ENCODE assay signal across 9 cellular contexts in the genomic region with DNA sequence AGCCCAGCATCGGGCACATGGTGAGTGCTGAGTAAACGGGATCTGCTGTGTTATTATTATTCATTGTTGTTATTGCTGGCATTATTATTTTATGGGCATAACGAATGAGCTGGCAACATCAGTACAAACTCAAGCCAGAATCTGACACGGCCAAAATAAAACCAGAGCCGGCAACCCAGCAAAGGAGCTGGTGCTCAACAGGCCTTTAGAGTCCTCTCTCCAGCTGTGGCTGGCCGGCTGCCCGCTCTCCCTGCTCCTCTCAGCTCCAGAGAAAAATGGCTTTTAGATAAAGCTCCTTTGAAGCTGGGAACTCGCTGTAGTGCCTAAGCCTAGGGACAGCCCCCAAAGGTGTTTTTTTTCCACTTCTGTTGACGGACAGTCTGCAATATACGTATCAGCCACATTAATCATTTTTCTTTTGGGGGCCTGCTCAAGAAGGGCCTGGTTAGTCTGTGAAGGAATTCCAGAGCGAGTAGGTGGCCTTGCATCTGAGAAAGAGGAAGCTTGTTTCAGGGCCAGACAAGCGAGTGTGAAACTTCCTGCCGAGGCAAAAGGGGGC.
A peak's percentile ranks its signal among the peaks of the same experiment; 100 is the strongest.
DNase-seq lines count a peak whose midpoint lies in the region; ATAC-seq and TF ChIP-seq lines count a peak whose summit lies in the region.
"Had no signal": no experiment of that assay in that cellular context is flagged by ENCODE, and none has a peak within 500 bp of the region (broad histone marks: within the 10 kb centered on the region; RNA-seq: fewer than 3 reads in every experiment).

No MANE protein-coding gene starts in this region.

- H3K9me3 Mint-ChIP-seq in naive thymus-derived CD8-positive, alpha-beta T cell: peaks cover 0 to 6% (median 0%) of the 10 kb centered on the region in 9 donors

- H3K36me3 Mint-ChIP-seq in naive thymus-derived CD8-positive, alpha-beta T cell: peaks cover 0 to 2% (median 0%) of the 10 kb centered on the region in 3 donors

- ATAC-seq in HG03571 (IDR thresholded peaks at IDR 0.05; ENCODE audit: unreplicated experiment) (no peak), HG03196 (IDR thresholded peaks at IDR 0.05; ENCODE audit: unreplicated experiment) (no peak)
- ATAC-seq in naive thymus-derived CD8-positive, alpha-beta T cell: no peak

- no peaks in the 10 kb centered on the region for H3K27me3 Mint-ChIP-seq in naive thymus-derived CD8-positive, alpha-beta T cell

- no peaks in the 10 kb centered on the region for H3K4me1 ChIP-seq in Karpas-422 (ENCODE audit: low read length)
- peaks cover 11% of the 10 kb centered on the region for H3K4me1 ChIP-seq in mucosa of stomach (ENCODE audit: control insufficient read depth, insufficient read depth, low read length)

- no peaks in the 10 kb centered on the region for H3K9me3 ChIP-seq in Karpas-422 (ENCODE audit: low read length)
- H3K9me3 ChIP-seq in mucosa of stomach (ENCODE audit: control insufficient read depth, low read length): no peaks in the 10 kb centered on the region

- no peaks in the 10 kb centered on the region for H4K20me1 ChIP-seq in Karpas-422 (ENCODE audit: insufficient read depth, low read depth, low read length)

- no peaks in the 10 kb centered on the region for H3K79me2 ChIP-seq in Karpas-422 (ENCODE audit: low read length)

- peak; percentile 64 for DNase-seq in AG10803 (ENCODE audit: low read depth)
- peak; percentile 16 for DNase-seq in Karpas-422
- peak; percentile 72 for DNase-seq in choroid plexus epithelial cell (ENCODE audit: low read depth)
- DNase-seq in naive thymus-derived CD8-positive, alpha-beta T cell: no peak
- no peak for DNase-seq in KG1 (lab: John Stamatoyannopoulos, UW)

- POLR2A ChIA-PET in naive thymus-derived CD8-positive, alpha-beta T cell (lab: Charles Lee): no interaction called here

- H3K27ac ChIP-seq in Karpas-422 (ENCODE audit: low read length): no peak overlapping the region
- H3K27ac ChIP-seq: SK-N-MC had no signal

- H3K36me3 ChIP-seq in Karpas-422 (ENCODE audit: insufficient read depth, low read length) (no peaks in the 10 kb centered on the region), mucosa of stomach (ENCODE audit: control insufficient read depth, insufficient read depth, low read length) (no peaks in the 10 kb centered on the region)

- H3K27ac Mint-ChIP-seq in naive thymus-derived CD8-positive, alpha-beta T cell: peak overlapping the region in 1 of 10 donors; percentile 25

- no peak overlapping the region; the same call in 1 of the 2 replicates for H3K4me3 ChIP-seq in AG10803 (ENCODE audit: low read length)
- no peak overlapping the region for H3K4me3 ChIP-seq in Karpas-422 (ENCODE audit: low read length)
- H3K4me3 ChIP-seq in choroid plexus epithelial cell (ENCODE audit: low read depth, low read length): peak overlapping the region; percentile 0
- no peak overlapping the region for H3K4me3 ChIP-seq in mucosa of stomach (ENCODE audit: low read length)
- H3K4me3 ChIP-seq: SK-N-MC had no signal

- no peaks in the 10 kb centered on the region for H3K9me2 ChIP-seq in Karpas-422 (replicated peaks; ENCODE audit: insufficient read depth, low read length)

- no peaks in the 10 kb centered on the region for H3K27me3 ChIP-seq in Karpas-422 (ENCODE audit: low read length)
- H3K27me3 ChIP-seq in mucosa of stomach (ENCODE audit: control insufficient read depth, insufficient read depth, low read length): no peaks in the 10 kb centered on the region

- H2AFZ ChIP-seq in Karpas-422 (ENCODE audit: low read length): no peak overlapping the region

- H3K4me2 ChIP-seq in Karpas-422 (ENCODE audit: low read depth, low read length, poor library complexity, severe bottlenecking): no peak overlapping the region

- TF ChIP-seq CTCF in AG10803 (conservative IDR thresholded peaks at IDR 0.05; ENCODE audit: low read length) (no peak), choroid plexus epithelial cell (conservative IDR thresholded peaks at IDR 0.05; ENCODE audit: low read depth, low read length) (no peak)

- peaks cover 4 to 19% (median 11%) of the 10 kb centered on the region in 4 donors for H3K4me1 Mint-ChIP-seq in naive thymus-derived CD8-positive, alpha-beta T cell

- peak overlapping the region in 5 of 10 donors; percentile 4 to 40 (median 23) for H3K4me3 Mint-ChIP-seq in naive thymus-derived CD8-positive, alpha-beta T cell

- no peak overlapping the region for H3K9ac ChIP-seq in Karpas-422 (ENCODE audit: low read length)
- H3K9ac ChIP-seq in mucosa of stomach (ENCODE audit: low read length): peak overlapping the region; percentile 38

Comparison
In these comparisons a context has a peak if more than half of its experiments do, and no peak if none do; other contexts are left out.
1. DNase-seq: peak in AG10803 (single experiment), Karpas-422 (single experiment) and choroid plexus epithelial cell (single experiment); none in naive thymus-derived CD8-positive, alpha-beta T cell (0 of 10) and KG1 (single experiment).